7 cellular contexts compared by ENCODE assay signal in the genomic region with DNA sequence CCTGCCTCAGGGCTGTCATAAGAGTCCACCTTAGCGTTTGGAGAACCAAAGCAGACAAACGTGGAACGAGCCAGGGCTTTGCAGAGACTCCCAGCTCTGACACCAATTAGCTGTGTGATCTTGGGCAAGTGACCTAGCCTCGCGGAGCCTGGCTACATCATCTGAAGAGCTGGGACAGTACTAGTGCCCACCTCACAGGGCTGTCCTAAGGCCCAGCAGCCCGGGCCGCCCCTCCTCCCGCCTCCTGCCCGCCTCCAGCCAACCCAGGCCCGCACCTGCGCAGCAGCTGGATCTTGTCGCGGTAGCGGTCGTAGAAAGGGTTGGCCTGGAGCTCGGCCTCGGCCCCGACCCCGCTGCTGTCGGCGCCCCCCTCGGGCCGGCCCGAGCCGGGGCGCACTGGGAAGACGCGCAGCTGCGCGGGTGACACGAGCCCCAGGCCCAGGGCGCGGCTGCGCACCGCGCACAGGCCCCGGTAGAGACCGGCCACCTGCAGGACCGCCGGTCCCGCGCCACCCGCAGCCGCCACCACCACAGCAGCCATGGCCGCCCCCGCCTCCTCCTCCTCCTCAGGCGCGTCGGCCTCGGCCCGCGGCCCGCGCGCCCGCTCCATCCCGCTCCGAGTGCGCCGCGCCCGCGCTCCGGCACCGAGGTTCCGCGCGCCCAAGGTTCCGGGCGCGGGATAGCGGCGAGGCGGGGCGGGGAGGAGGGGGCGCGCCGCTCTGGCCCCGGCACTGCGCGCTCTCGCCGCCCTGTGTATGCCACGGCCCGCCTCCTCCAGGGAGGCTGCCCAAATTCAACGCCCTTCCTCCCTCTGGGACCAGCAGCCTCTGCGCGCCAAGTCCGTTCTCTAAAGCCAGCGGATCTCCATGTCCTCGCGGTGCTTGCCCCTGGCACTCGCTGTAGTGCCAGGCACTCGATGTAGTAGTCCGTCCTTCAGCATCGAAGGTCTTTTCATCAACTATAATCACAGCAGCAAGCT. TPM values are rescaled to one million over a fixed set of nuclear protein-coding genes. Genes with fewer than 3 reads are reported as not detected.
A peak's percentile ranks its signal among the peaks of the same experiment; 100 is the strongest.
DNase-seq lines count a peak whose midpoint lies in the region; ATAC-seq, FAIRE-seq and TF ChIP-seq lines count a peak whose summit lies in the region.

A gene with protein sequence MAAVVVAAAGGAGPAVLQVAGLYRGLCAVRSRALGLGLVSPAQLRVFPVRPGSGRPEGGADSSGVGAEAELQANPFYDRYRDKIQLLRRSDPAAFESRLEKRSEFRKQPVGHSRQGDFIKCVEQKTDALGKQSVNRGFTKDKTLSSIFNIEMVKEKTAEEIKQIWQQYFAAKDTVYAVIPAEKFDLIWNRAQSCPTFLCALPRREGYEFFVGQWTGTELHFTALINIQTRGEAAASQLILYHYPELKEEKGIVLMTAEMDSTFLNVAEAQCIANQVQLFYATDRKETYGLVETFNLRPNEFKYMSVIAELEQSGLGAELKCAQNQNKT (minus strand): TSS at position 583 of the 979 bp plus-strand sequence. CDS start 42 bp downstream, at position 541.

- peak; percentile 51 for DNase-seq in NCI-H2107 (lab: John Stamatoyannopoulos, UW)
- DNase-seq in breast epithelium (ENCODE audit: low spot score in 2 of 2): peak; percentile 24 to 57
- peak; percentile 93 for DNase-seq in iPS-NIHi11 (ENCODE audit: low spot score)
- DNase-seq in small intestine: peak; percentile 56

- ATAC-seq in GM18499 (IDR thresholded peaks at IDR 0.05; ENCODE audit: insufficient read depth, unreplicated experiment) (peak; percentile 63), HG02852 (IDR thresholded peaks at IDR 0.05; ENCODE audit: unreplicated experiment) (peak; percentile 75)

- H3K27me3 ChIP-seq in breast epithelium (no peaks in the 10 kb centered on the region), small intestine (ENCODE audit: control insufficient read depth in 2 of 2, insufficient read depth in 2 of 2, low read length in 2 of 2) (no peaks in the 10 kb centered on the region)

- WGBS in small intestine, 3 donors: 0 to 2% (median 1%) methylated on average over 50 to 96 of the region's 96 CpGs

- peak within 1 kb of the TSS; percentile 91 for H3K27ac ChIP-seq in VCaP
- peak within 1 kb of the TSS; percentile 66 to 82 for H3K27ac ChIP-seq in breast epithelium
- H3K27ac ChIP-seq in small intestine (ENCODE audit: low read depth in 1 of 2, low read length in 1 of 2): peak within 1 kb of the TSS; percentile 42 to 70

- TF ChIP-seq CTCF in VCaP (conservative IDR thresholded peaks at IDR 0.05): no peak
- no peak for TF ChIP-seq CTCF in breast epithelium (IDR thresholded peaks at IDR 0.05)

- H3K9me3 ChIP-seq in breast epithelium: no peaks in the 10 kb centered on the region
- H3K9me3 ChIP-seq in small intestine (ENCODE audit: control insufficient read depth, low read depth): no peaks in the 10 kb centered on the region

- H3K36me3 ChIP-seq in breast epithelium: peaks cover 4% of the 10 kb centered on the region
- H3K36me3 ChIP-seq in small intestine (ENCODE audit: control insufficient read depth in 2 of 2, insufficient read depth in 2 of 2, low read length in 2 of 2): peaks cover 0 to 4% of the 10 kb centered on the region in 2 donors

- H3K4me1 ChIP-seq in breast epithelium (peaks cover 0 to 11% of the 10 kb centered on the region in 2 donors), small intestine (ENCODE audit: control insufficient read depth in 2 of 2, insufficient read depth in 1 of 2, low read depth in 1 of 2, low read length in 1 of 2) (peaks cover 3 to 5% of the 10 kb centered on the region in 2 donors)

- intact Hi-C loops in breast epithelium (cut with DNase I; ENCODE audit: low total_unique reads): no loop called here

- peak within 1 kb of the TSS; percentile 73 to 96 (median 91) for H3K4me3 ChIP-seq in breast epithelium
- peak within 1 kb of the TSS; percentile 76 to 99 for H3K4me3 ChIP-seq in small intestine (ENCODE audit: low read depth in 1 of 2, low read length in 2 of 2)

- no peak for TF ChIP-seq POLR2A in breast epithelium (IDR thresholded peaks at IDR 0.05)

- FAIRE-seq in small intestine (lab: Jason Lieb, UNC): no peak

RNA-seq across cellular contexts. Expression of the gene that starts here (rescaled TPM):
- 10 to 100 TPM; 42.3 to 68.8 (median 44.8) TPM for total RNA-seq in breast epithelium
- polyA plus RNA-seq in small intestine: 10 to 100 TPM; 23.0 to 37.4 (median 31.8) TPM

Comparison
In these comparisons a context has a peak if more than half of its experiments do, and no peak if none do; other contexts are left out.
1. Peak in every context shown above with its lines: DNase-seq, ATAC-seq, H3K4me3 ChIP-seq and H3K27ac ChIP-seq.
2. DNase-seq: peak in every context shown above with its lines; median percentile 93 in iPS-NIHi11; 56 in small intestine; 51 in NCI-H2107; 40 in breast epithelium.